Comparison of ENCODE assay signal across 22 cellular contexts in the genomic region with DNA sequence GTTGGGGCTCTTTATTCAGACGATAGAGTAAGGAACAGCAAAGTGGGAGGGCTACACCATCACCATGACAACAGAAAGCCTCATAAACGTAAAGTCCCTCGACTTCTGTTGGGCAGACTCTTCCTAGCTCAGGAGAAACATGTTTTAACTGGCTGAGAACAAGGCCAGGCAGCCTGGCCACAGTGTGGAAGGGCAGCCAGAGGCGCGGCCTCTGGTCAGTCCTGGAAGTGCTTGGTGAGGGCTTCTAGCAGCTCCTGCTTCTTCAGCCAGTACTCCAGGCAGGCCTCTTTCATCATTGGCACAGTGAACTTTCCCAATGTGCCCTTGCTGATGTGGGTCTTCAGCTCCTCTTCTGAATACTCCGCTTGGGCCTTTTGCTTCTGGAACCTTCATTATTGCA.
DNase-seq lines count a peak whose midpoint lies in the region; ATAC-seq and TF ChIP-seq lines count a peak whose summit lies in the region.
"Had no signal": no experiment of that assay in that cellular context is flagged by ENCODE, and none has a peak within 500 bp of the region (broad histone marks: within the 10 kb centered on the region; RNA-seq: fewer than 3 reads in every experiment).

No MANE protein-coding gene starts in this region.

- H3K79me2 ChIP-seq in H9 (ENCODE audit: insufficient read depth, low read length) (no peaks in the 10 kb centered on the region), Karpas-422 (ENCODE audit: low read length) (no peaks in the 10 kb centered on the region)

- H4K20me1 ChIP-seq in H9 (ENCODE audit: control insufficient read depth, insufficient read depth, insufficient read length) (no peaks in the 10 kb centered on the region), Karpas-422 (ENCODE audit: insufficient read depth, low read depth, low read length) (no peaks in the 10 kb centered on the region)

- no peak overlapping the region for H3K4me3 Mint-ChIP-seq in H9
- no peak overlapping the region for H3K4me3 Mint-ChIP-seq in WTC11
- H3K4me3 Mint-ChIP-seq: CD4-positive, alpha-beta memory T cell; HFFc6 had no signal

- no peak overlapping the region for H2BK5ac ChIP-seq in H9 (ENCODE audit: insufficient read length, low read length)

- POLR2A ChIA-PET in WTC11 (lab: Charles Lee) = no interaction called here

- no peak overlapping the region for H2AFZ ChIP-seq in H9 (ENCODE audit: low read length)
- no peak overlapping the region for H2AFZ ChIP-seq in Karpas-422 (ENCODE audit: low read length)
- H2AFZ ChIP-seq: GM23248 had no signal

- WGBS in H9 (ENCODE audit: extremely low coverage, insufficient read length, low lambda C conversion rate) = no CpG with 5 or more reads among the region's 6 CpGs

- H3K79me1 ChIP-seq in H9 (ENCODE audit: insufficient read depth, low read depth, low read length, poor library complexity, severe bottlenecking) = no peaks in the 10 kb centered on the region

- H3K9me3 Mint-ChIP-seq in H9 (peaks cover 7 to 11% of the 10 kb centered on the region in 2 experiments; a peak in 4 of 5 replicates), WTC11 (peaks cover 20% of the 10 kb centered on the region)

- ATAC-seq in WTC11 = peak; percentile 77
- ATAC-seq: A549 had no signal

- H4K8ac ChIP-seq in H9 (replicated peaks; ENCODE audit: insufficient read length, low read depth, low read length) = no peak overlapping the region

- H3K27ac Mint-ChIP-seq in H9 (no peak overlapping the region), WTC11 (no peak overlapping the region)
- H3K27ac Mint-ChIP-seq: CD4-positive, alpha-beta memory T cell; HFFc6 had no signal

- H3K4ac ChIP-seq in H9 (ENCODE audit: low read depth, low read length) = no peak overlapping the region

- H3K4me2 ChIP-seq in H9 (ENCODE audit: insufficient read depth, insufficient read length, low read length) (no peak overlapping the region), Karpas-422 (ENCODE audit: low read depth, low read length, poor library complexity, severe bottlenecking) (no peak overlapping the region)
- H3K4me2 ChIP-seq: A549; BLaER1 treated with 17β-estradiol and CSF1 and Interleukin-3, amounts not matched to agents 10 nM and 100 nM had no signal

- H3K4me3 ChIP-seq in Karpas-422 (ENCODE audit: low read length) = no peak overlapping the region
- H3K4me3 ChIP-seq: A549; BLaER1 treated with 17β-estradiol and CSF1 and Interleukin-3, amounts not matched to agents 10 nM and 100 nM; GM23248; HAP-1 had no signal

- no peak overlapping the region for H3K14ac ChIP-seq in H9 (ENCODE audit: insufficient read depth, low read length)

- H2AK5ac ChIP-seq in H9 (ENCODE audit: insufficient read length, low read length) = no peak overlapping the region

- H2BK15ac ChIP-seq in H9 (ENCODE audit: low read depth, low read length) = no peak overlapping the region

- no peak overlapping the region for H2BK12ac ChIP-seq in H9 (ENCODE audit: insufficient read length, low read depth, low read length)

- TF ChIP-seq CTCF in H9 (conservative IDR thresholded peaks at IDR 0.05) = peak; percentile 30; the same call in 1 of the 3 replicates
- TF ChIP-seq CTCF in WTC11 (IDR thresholded peaks at IDR 0.05) = no peak

- no peaks in the 10 kb centered on the region for H3K9me2 ChIP-seq in Karpas-422 (replicated peaks; ENCODE audit: insufficient read depth, low read length)

- no peak overlapping the region for H4K5ac ChIP-seq in H9 (ENCODE audit: insufficient read length, low read depth, low read length)

- no peak overlapping the region for H3K18ac ChIP-seq in H9 (ENCODE audit: insufficient read length, low read depth, low read length)

- H2BK20ac ChIP-seq in H9 (ENCODE audit: low read depth, low read length, poor library complexity, severe bottlenecking) = no peak overlapping the region

- H3K4me1 Mint-ChIP-seq in H9 (peaks cover 9 to 10% of the 10 kb centered on the region in 2 experiments), WTC11 (peaks cover 9% of the 10 kb centered on the region)
- H3K4me1 Mint-ChIP-seq: CD4-positive, alpha-beta memory T cell had no signal

- no peaks in the 10 kb centered on the region for H3K23me2 ChIP-seq in H9 (ENCODE audit: insufficient read length, low read depth, low read length, poor library complexity, severe bottlenecking)

- no peaks in the 10 kb centered on the region; the same call in 1 of the 2 replicates for H3K27me3 Mint-ChIP-seq in H9 (ENCODE audit: low read depth)
- no peaks in the 10 kb centered on the region; the same call in 1 of the 2 replicates for H3K27me3 Mint-ChIP-seq in WTC11 (ENCODE audit: low read depth)
- H3K27me3 Mint-ChIP-seq: CD4-positive, alpha-beta memory T cell had no signal

- H4K91ac ChIP-seq in H9 (ENCODE audit: insufficient read length, low read depth, low read length) = no peak overlapping the region

- no peaks in the 10 kb centered on the region for H3K36me3 ChIP-seq in Karpas-422 (ENCODE audit: insufficient read depth, low read length)
- H3K36me3 ChIP-seq: BE2C; BLaER1 treated with 17β-estradiol and CSF1 and Interleukin-3, amounts not matched to agents 10 nM and 100 nM; HAP-1 had no signal

- H3K56ac ChIP-seq in H9 (ENCODE audit: insufficient read length, low read depth, low read length) = no peak overlapping the region

- H3K27ac ChIP-seq in H9 (ENCODE audit: insufficient read length, low read depth, low read length) = no peak overlapping the region
- H3K27ac ChIP-seq in Karpas-422 (ENCODE audit: low read length) = no peak overlapping the region
- no peak overlapping the region for H3K27ac ChIP-seq in caudate nucleus (ENCODE audit: low read depth, low read length)
- H3K27ac ChIP-seq: A549; BLaER1 treated with 17β-estradiol and CSF1 and Interleukin-3, amounts not matched to agents 10 nM and 100 nM; GM23248 had no signal

- H3K4me1 ChIP-seq in H9 (ENCODE audit: insufficient read depth, low read length) = no peaks in the 10 kb centered on the region
- no peaks in the 10 kb centered on the region for H3K4me1 ChIP-seq in Karpas-422 (ENCODE audit: low read length)
- H3K4me1 ChIP-seq: A549; BE2C; BLaER1 treated with 17β-estradiol and CSF1 and Interleukin-3, amounts not matched to agents 10 nM and 100 nM; HAP-1 had no signal

- CTCF ChIA-PET in WTC11 (lab: Charles Lee) = interaction anchor here (0.6 kb wide), 1 partner anchor 329 kb away, joined by 3 read pairs; no protein-coding TSS in a partner anchor

- H3T11ph ChIP-seq in H9 (ENCODE audit: low read length) = no peak overlapping the region

- no peak overlapping the region for H3K23ac ChIP-seq in H9 (ENCODE audit: insufficient read length, low read depth, low read length)

- H2BK120ac ChIP-seq in H9 (ENCODE audit: low read depth, low read length, poor library complexity, severe bottlenecking) = no peak overlapping the region

- H3K27me3 ChIP-seq in H9 (ENCODE audit: insufficient read depth, low read length) = no peaks in the 10 kb centered on the region
- no peaks in the 10 kb centered on the region for H3K27me3 ChIP-seq in Karpas-422 (ENCODE audit: low read length)
- H3K27me3 ChIP-seq: BE2C had no signal

- DNase-seq in ELF-1 (ENCODE audit: low read depth, low spot score) (peak; percentile 26), H9 (peak; percentile 48), WTC11 (ENCODE audit: low spot score) (peak; percentile 12), iPS-NIHi7 (ENCODE audit: extremely low spot score) (peak; percentile 25), Karpas-422 (no peak), C1 segment of cervical spinal cord (lab: John Stamatoyannopoulos, UW) (no peak), caudate nucleus (lab: John Stamatoyannopoulos, UW) (no peak)
- DNase-seq: 8988T; ACHN; AML-193; BE2C; Calu3; CD4-positive, alpha-beta memory T cell; COR-L47; DMS79; EL; GF-D8; GM23248; HFFc6 had no signal

- H3K36me3 Mint-ChIP-seq in H9 (ENCODE audit: insufficient read depth in 1 of 3, low read depth in 3 of 3) = peaks cover 7 to 11% (median 9%) of the 10 kb centered on the region in 3 experiments
- peaks cover 7% of the 10 kb centered on the region for H3K36me3 Mint-ChIP-seq in WTC11
- H3K36me3 Mint-ChIP-seq: CD4-positive, alpha-beta memory T cell had no signal

- H3K9ac ChIP-seq in H9 (ENCODE audit: extremely low read depth, insufficient read length, low read length) (no peak overlapping the region), Karpas-422 (ENCODE audit: low read length) (no peak overlapping the region)
- H3K9ac ChIP-seq: BLaER1 treated with 17β-estradiol and CSF1 and Interleukin-3, amounts not matched to agents 10 nM and 100 nM; GM23248 had no signal

- H3K9me3 ChIP-seq in H9 (ENCODE audit: control insufficient read depth, low read depth, low read length) (peaks cover 4% of the 10 kb centered on the region), Karpas-422 (ENCODE audit: low read length) (no peaks in the 10 kb centered on the region; the same call in 1 of the 2 replicates)
- H3K9me3 ChIP-seq: A549, BE2C, HAP-1 had no signal

TF ChIP-seq in WTC11, 78 proteins besides CTCF, POLR2A, EP300 and RAD21:
- TF ChIP-seq ZNF317 (CRISPR knock-in tag; IDR thresholded peaks at IDR 0.05; ENCODE audit: borderline replicate concordance, low read depth) (no peak), NFYB (CRISPR knock-in tag; conservative IDR thresholded peaks at IDR 0.05; ENCODE audit: low read depth) (no peak), FOXJ3 (CRISPR knock-in tag; IDR thresholded peaks at IDR 0.05; ENCODE audit: borderline replicate concordance) (no peak), MLX (CRISPR knock-in tag; IDR thresholded peaks at IDR 0.05) (no peak)
- TF ChIP-seq, protein P1, sequence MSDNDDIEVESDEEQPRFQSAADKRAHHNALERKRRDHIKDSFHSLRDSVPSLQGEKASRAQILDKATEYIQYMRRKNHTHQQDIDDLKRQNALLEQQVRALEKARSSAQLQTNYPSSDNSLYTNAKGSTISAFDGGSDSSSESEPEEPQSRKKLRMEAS (CRISPR knock-in tag; IDR thresholded peaks at IDR 0.05) = no peak
- TF ChIP-seq, protein P2, sequence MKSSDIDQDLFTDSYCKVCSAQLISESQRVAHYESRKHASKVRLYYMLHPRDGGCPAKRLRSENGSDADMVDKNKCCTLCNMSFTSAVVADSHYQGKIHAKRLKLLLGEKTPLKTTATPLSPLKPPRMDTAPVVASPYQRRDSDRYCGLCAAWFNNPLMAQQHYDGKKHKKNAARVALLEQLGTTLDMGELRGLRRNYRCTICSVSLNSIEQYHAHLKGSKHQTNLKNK (CRISPR knock-in tag; IDR thresholded peaks at IDR 0.05) = no peak

Comparison
In these comparisons a context has a peak if more than half of its experiments do, and no peak if none do; other contexts are left out.
1. DNase-seq: peak in ELF-1 (single experiment), H9 (single experiment), WTC11 (single experiment) and iPS-NIHi7 (single experiment); none in Karpas-422 (single experiment), C1 segment of cervical spinal cord (0 of 14) and caudate nucleus (0 of 61).